33 cellular contexts compared by ENCODE assay signal in genomic region chr4:10740227-10740626, GRCh38. TPM values are rescaled to one million over a fixed set of nuclear protein-coding genes. Genes with fewer than 3 reads are reported as not detected.
"Had no signal": no experiment of that assay in that cellular context is flagged by ENCODE, and none has a peak within 500 bp of the region (broad histone marks: within the 10 kb centered on the region; RNA-seq: fewer than 3 reads in every experiment).

No MANE protein-coding gene starts in this region.

- H3K27ac ChIP-seq: left ventricle myocardium inferior, ovary, right atrium auricular region, right lobe of liver, stomach, testis, thyroid gland, transverse colon, upper lobe of left lung, vagina had no signal

- ATAC-seq: mucosa of descending colon; naive thymus-derived CD4-positive, alpha-beta T cell; natural killer cell treated with Interleukin-12 subunit alpha and Interleukin-12 subunit beta and Interleukin-15 and Interleukin-18, amount 100 ng/mL, for 72 hours; right lobe of liver; stimulated activated naive B cell treated with anti-CD40 and anti-IgM and Interleukin-4, amounts not matched to agents 10 μg/mL and 1 μg/mL and 100 μg/mL, for 72 hours; stimulated activated naive CD8-positive, alpha-beta T cell treated with anti-CD3 and anti-CD28 coated beads, Interleukin-15, Interleukin-2, amounts not matched to agents 100 U/mL and 50 U/mL, for 24 hours had no signal

- H3K4me3 ChIP-seq: left ventricle myocardium inferior, lung, mucosa of descending colon, ovary, right atrium auricular region, right lobe of liver, smooth muscle cell, stomach, testis, thyroid gland, transverse colon, upper lobe of left lung, vagina had no signal

- H3K27ac Mint-ChIP-seq: immature natural killer cell; progenitor cell of endocrine pancreas; stimulated activated naive B cell treated with anti-CD40 and anti-IgM and Interleukin-4, amounts not matched to agents 10 μg/mL and 1 μg/mL and 100 μg/mL, for 72 hours had no signal

- H3K36me3 ChIP-seq: left ventricle myocardium inferior, ovary, right atrium auricular region, right lobe of liver, stomach, thyroid gland, transverse colon, upper lobe of left lung, vagina had no signal

- FAIRE-seq: islet of Langerhans, kidney had no signal

- H3K4me1 ChIP-seq: left ventricle myocardium inferior, right atrium auricular region, right lobe of liver, stomach, testis, thyroid gland, transverse colon, upper lobe of left lung, vagina had no signal

- H3K9me3 Mint-ChIP-seq: immature natural killer cell; natural killer cell treated with Interleukin-12 subunit alpha and Interleukin-12 subunit beta and Interleukin-15 and Interleukin-18, amount 100 ng/mL, for 72 hours had no signal

- H3K9me3 ChIP-seq: left ventricle myocardium inferior, mucosa of descending colon, ovary, right atrium auricular region, right lobe of liver, stomach, testis, thyroid gland, transverse colon, upper lobe of left lung, vagina had no signal

- H3K4me3 Mint-ChIP-seq: immature natural killer cell; naive thymus-derived CD4-positive, alpha-beta T cell; natural killer cell treated with Interleukin-12 subunit alpha and Interleukin-12 subunit beta and Interleukin-15 and Interleukin-18, amount 100 ng/mL, for 72 hours; stimulated activated naive B cell treated with anti-CD40 and anti-IgM and Interleukin-4, amounts not matched to agents 10 μg/mL and 1 μg/mL and 100 μg/mL, for 72 hours had no signal

- H3K36me3 Mint-ChIP-seq: natural killer cell treated with Interleukin-12 subunit alpha and Interleukin-12 subunit beta and Interleukin-15 and Interleukin-18, amount 100 ng/mL, for 72 hours; stimulated activated naive B cell treated with anti-CD40 and anti-IgM and Interleukin-4, amounts not matched to agents 10 μg/mL and 1 μg/mL and 100 μg/mL, for 72 hours had no signal

- H3K4me1 Mint-ChIP-seq: immature natural killer cell had no signal

- H3K27me3 ChIP-seq: ovary, right atrium auricular region, right lobe of liver, stomach, testis, thyroid gland, transverse colon, upper lobe of left lung, vagina had no signal

- DNase-seq: hypothalamus; immature natural killer cell; kidney; left ventricle myocardium inferior; midbrain; mucosa of descending colon; naive thymus-derived CD4-positive, alpha-beta T cell; ovary; right lobe of liver; stimulated activated CD4-positive, alpha-beta T cell treated with anti-CD3 and anti-CD28 coated beads, Interleukin-15, amount 100 ng/mL, for 24 hours; stimulated activated CD4-positive, alpha-beta T cell treated with anti-CD3 and anti-CD28 coated beads, Interleukin-2, amount 100 ng/mL, for 24 hours; stimulated activated CD4-positive, alpha-beta T cell treated with anti-CD3 and anti-CD28 coated beads, Interleukin-4, amount 100 ng/mL, for 1 hour; stimulated activated naive B cell treated with anti-CD40 and anti-IgM and Interleukin-4, amounts not matched to agents 10 μg/mL and 1 μg/mL and 100 μg/mL, for 72 hours; stimulated activated naive CD8-positive, alpha-beta T cell treated with anti-CD3 and anti-CD28 coated beads, Interleukin-15, Interleukin-2, amounts not matched to agents 100 U/mL and 50 U/mL, for 24 hours; stomach; testis; thyroid gland; transverse colon; upper lobe of left lung had no signal

- H3K4me2 ChIP-seq: smooth muscle cell had no signal

- H3K27me3 Mint-ChIP-seq: progenitor cell of endocrine pancreas; stimulated activated naive B cell treated with anti-CD40 and anti-IgM and Interleukin-4, amounts not matched to agents 10 μg/mL and 1 μg/mL and 100 μg/mL, for 72 hours had no signal

RNA-seq across cellular contexts. Expression of gene CLNK, which starts 55.7 kb away (rescaled TPM):
- total RNA-seq: left ventricle myocardium inferior, mesenteric fat pad, myocyte, omental fat pad, progenitor cell of endocrine pancreas, pulmonary artery endothelial cell, renal cortical epithelial cell, right atrium auricular region, right lobe of liver, skeletal muscle tissue, smooth muscle cell, thyroid gland, vagina had no signal
- polyA plus RNA-seq: naive thymus-derived CD4-positive, alpha-beta T cell; neural cell; smooth muscle cell had no signal
